18 cellular contexts compared by ENCODE assay signal in the genomic region with DNA sequence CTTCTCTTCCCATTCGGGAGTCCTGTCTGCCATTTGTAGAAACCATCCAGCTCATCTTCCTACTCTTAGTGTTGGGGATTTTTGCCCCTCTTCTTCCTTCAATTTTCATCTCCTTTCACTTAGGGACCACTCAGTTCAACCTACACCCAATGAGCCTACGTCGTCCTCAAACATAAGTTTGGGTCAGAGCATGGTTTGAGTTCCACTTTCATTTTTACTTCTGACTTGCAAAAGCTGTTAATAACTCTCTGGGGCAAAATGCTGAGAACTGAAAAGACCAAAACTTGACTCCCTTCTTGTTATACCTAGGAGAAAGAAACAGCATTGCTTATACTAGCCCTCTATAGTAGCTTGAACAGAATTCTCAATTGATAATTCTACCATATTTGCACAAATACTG.
A peak's percentile ranks its signal among the peaks of the same experiment; 100 is the strongest.
DNase-seq lines count a peak whose midpoint lies in the region; ATAC-seq and TF ChIP-seq lines count a peak whose summit lies in the region.
"Had no signal": no experiment of that assay in that cellular context is flagged by ENCODE, and none has a peak within 500 bp of the region (broad histone marks: within the 10 kb centered on the region; RNA-seq: fewer than 3 reads in every experiment).

No MANE protein-coding gene starts in this region.

- no peak for TF ChIP-seq CTCF in KMS-11 (conservative IDR thresholded peaks at IDR 0.05; ENCODE audit: low read depth, low read length)

- no peaks in the 10 kb centered on the region for H3K9me3 ChIP-seq in duodenal mucosa (ENCODE audit: control insufficient read depth in 1 of 2, low read length in 2 of 2)
- H3K9me3 ChIP-seq: BE2C, HAP-1 had no signal

- DNase-seq in DMS153 treated with DMSO at 0.1 percent for 48 hours (lab: John Stamatoyannopoulos, UW; ENCODE audit: unreplicated experiment) (peak; percentile 78), DMS153 (lab: John Stamatoyannopoulos, UW) (no peak), activated T-cell treated with anti-CD3 and anti-CD28 coated beads for 4 hours (no peak), posterior cingulate gyrus (no peak)
- DNase-seq: activated CD4-positive, alpha-beta T cell treated with anti-CD3 and anti-CD28 coated beads, Interleukin-2, amount 50 U/mL, for 4 hours; BE2C; midbrain; NCI-H1417 treated with DMSO at 0.1 percent for 48 hours had no signal

- H3K4me1 ChIP-seq in KMS-11 (ENCODE audit: low read depth, poor library complexity, severe bottlenecking): peaks cover 6% of the 10 kb centered on the region
- H3K4me1 ChIP-seq in duodenal mucosa (ENCODE audit: control insufficient read depth in 1 of 2, insufficient read depth in 2 of 2, low read length in 2 of 2): no peaks in the 10 kb centered on the region
- H3K4me1 ChIP-seq: BE2C, HAP-1, neural progenitor cell had no signal

- no peaks in the 10 kb centered on the region for H3K27me3 ChIP-seq in KMS-11 (ENCODE audit: insufficient read depth, low read depth)
- H3K27me3 ChIP-seq in duodenal mucosa (ENCODE audit: control insufficient read depth in 1 of 2, insufficient read depth in 2 of 2, low read length in 2 of 2): no peaks in the 10 kb centered on the region
- H3K27me3 ChIP-seq: BE2C, neural progenitor cell had no signal

- H3K4me3 ChIP-seq in KMS-11 (IDR thresholded peaks at IDR 0.05; ENCODE audit: insufficient read depth, low read depth, low read length) (no peak overlapping the region), duodenal mucosa (ENCODE audit: low read depth in 1 of 2, low read length in 2 of 2) (peak overlapping the region; percentile 17 to 50)
- H3K4me3 ChIP-seq: HAP-1, neural progenitor cell had no signal

- ATAC-seq in GM18861 (IDR thresholded peaks at IDR 0.05; ENCODE audit: unreplicated experiment) (peak; percentile 76), GM19328 (IDR thresholded peaks at IDR 0.05; ENCODE audit: unreplicated experiment) (no peak)
- ATAC-seq: activated naive CD4-positive, alpha-beta T cell treated with anti-CD3 and anti-CD28 coated beads, Interleukin-2, amount 50 U/mL, for 72 hours; stimulated activated memory B cell treated with anti-CD40 and anti-IgM and Interleukin-4, amounts not matched to agents 10 μg/mL and 1 μg/mL and 100 μg/mL, for 72 hours had no signal

- H2AFZ ChIP-seq in KMS-11 (ENCODE audit: low read depth): peak overlapping the region; percentile 64
- H2AFZ ChIP-seq: neural progenitor cell had no signal

- peak overlapping the region; percentile 55 for H3K4me2 ChIP-seq in KMS-11
- H3K4me2 ChIP-seq: neural progenitor cell had no signal

- no peak overlapping the region for H3K9ac ChIP-seq in KMS-11
- no peak overlapping the region for H3K9ac ChIP-seq in duodenal mucosa (ENCODE audit: low read depth in 1 of 2, low read length in 2 of 2)
- H3K9ac ChIP-seq: neural progenitor cell had no signal

- H3K27ac ChIP-seq in KMS-11: no peak overlapping the region
- no peak overlapping the region for H3K27ac ChIP-seq in duodenal mucosa (ENCODE audit: low read depth, low read length)
- H3K27ac ChIP-seq: 22Rv1, neural progenitor cell, RWPE1 had no signal

- no peaks in the 10 kb centered on the region for H3K36me3 ChIP-seq in KMS-11 (ENCODE audit: insufficient read depth)
- no peaks in the 10 kb centered on the region for H3K36me3 ChIP-seq in duodenal mucosa (ENCODE audit: control insufficient read depth in 1 of 2, insufficient read depth in 2 of 2, low read length in 2 of 2)
- H3K36me3 ChIP-seq: BE2C, HAP-1, neural progenitor cell had no signal

- intact Hi-C loops in posterior cingulate gyrus (cut with DNase I): no loop called here

- no peaks in the 10 kb centered on the region for H3K79me2 ChIP-seq in KMS-11 (ENCODE audit: insufficient read depth, low read depth)

- H4K20me1 ChIP-seq in KMS-11 (ENCODE audit: insufficient read depth): no peaks in the 10 kb centered on the region
